ENCODE assay signal across 19 cellular contexts in genomic region chr1:78958711-78959110, GRCh38. TPM values are rescaled to one million over a fixed set of nuclear protein-coding genes. Genes with fewer than 3 reads are reported as not detected.
DNase-seq lines count a peak whose midpoint lies in the region; ATAC-seq and TF ChIP-seq lines count a peak whose summit lies in the region.
"Had no signal": no experiment of that assay in that cellular context is flagged by ENCODE, and none has a peak within 500 bp of the region (broad histone marks: within the 10 kb centered on the region; RNA-seq: fewer than 3 reads in every experiment).

No MANE protein-coding gene starts in this region.

- no peak for ATAC-seq in GM21515 (IDR thresholded peaks at IDR 0.05; ENCODE audit: unreplicated experiment)
- ATAC-seq in GM21723 (IDR thresholded peaks at IDR 0.05; ENCODE audit: unreplicated experiment): no peak
- no peak for ATAC-seq in GM18858 (IDR thresholded peaks at IDR 0.05; ENCODE audit: unreplicated experiment)

- DNase-seq in AG10803 (ENCODE audit: low read depth): peak; percentile 20
- DNase-seq in astrocyte of the hippocampus (ENCODE audit: low read depth, low spot score): peak; percentile 2
- DNase-seq in dermis microvascular lymphatic vessel endothelial cell (ENCODE audit: low read depth in 2 of 2): peak; percentile 2 to 11
- DNase-seq in fibroblast of the aortic adventitia (ENCODE audit: low read depth): peak; percentile 24
- DNase-seq in AML-193 (lab: John Stamatoyannopoulos, UW): no peak
- DNase-seq: C1 segment of cervical spinal cord; Calu3; CD4-positive, alpha-beta memory T cell; COR-L47; DMS53; DMS79 treated with DMSO at 0.1 percent for 48 hours; GF-D8; GOT3; HFFc6 had no signal

- TF ChIP-seq CTCF in AG10803 (conservative IDR thresholded peaks at IDR 0.05; ENCODE audit: low read length): no peak
- no peak for TF ChIP-seq CTCF in fibroblast of the aortic adventitia (IDR thresholded peaks at IDR 0.05; ENCODE audit: insufficient read depth, low read length)

- H3K4me3 ChIP-seq in AG10803 (ENCODE audit: low read length) (no peak overlapping the region), fibroblast of the aortic adventitia (ENCODE audit: low read depth, low read length) (no peak overlapping the region)
- H3K4me3 ChIP-seq: HAP-1 had no signal

RNA-seq across cellular contexts. Expression of gene ADGRL4, which starts 47.8 kb away (rescaled TPM):
- 121 and 125 TPM in 2 replicates for total RNA-seq in dermis microvascular lymphatic vessel endothelial cell
- 12.3 and 139 TPM in 2 replicates for total RNA-seq in fibroblast of the aortic adventitia (ENCODE audit: low replicate concordance)
- total RNA-seq: Calu3; CD4-positive, alpha-beta memory T cell; G401 had no signal

Comparison
In these comparisons a context has a peak if more than half of its experiments do, and no peak if none do; other contexts are left out.
1. DNase-seq: peak in AG10803 (single experiment), astrocyte of the hippocampus (single experiment), dermis microvascular lymphatic vessel endothelial cell (2 of 2) and fibroblast of the aortic adventitia (single experiment); none in AML-193 (0 of 2).